In the genomic region with DNA sequence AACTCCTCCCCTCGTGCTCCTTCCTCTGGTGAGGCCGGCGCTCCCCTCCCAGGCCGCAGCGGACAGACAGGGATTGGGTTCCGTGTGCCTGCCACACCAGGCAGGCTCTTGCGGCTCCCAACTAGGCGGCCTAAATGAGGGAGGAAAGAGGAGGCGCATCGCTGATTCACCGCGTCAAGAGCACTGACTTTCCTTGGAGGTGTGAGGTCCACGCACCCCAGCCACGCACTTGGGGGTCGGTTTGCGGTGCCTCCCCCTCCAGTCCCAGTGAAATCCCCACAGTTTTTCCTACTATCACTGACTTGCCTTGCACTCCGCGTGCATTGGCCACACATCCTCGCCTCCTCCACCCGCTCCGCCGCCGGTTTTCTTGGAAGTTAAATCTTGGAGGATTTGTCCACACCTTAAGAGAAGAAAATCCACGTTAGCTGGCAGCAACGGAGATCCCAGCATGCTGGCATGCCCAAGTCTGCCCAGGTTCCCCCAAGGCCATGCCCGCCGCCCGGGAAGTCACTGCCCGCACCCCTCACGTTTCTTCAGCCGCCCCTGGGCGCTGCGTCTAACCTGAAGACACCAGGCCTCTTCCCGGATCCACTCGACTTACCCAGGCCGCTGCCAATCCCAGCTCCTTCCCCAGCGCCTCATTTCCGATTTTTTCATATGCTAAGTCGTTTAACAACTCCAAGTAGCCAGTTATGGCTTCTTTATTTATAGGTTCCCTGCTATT, we compare ENCODE assay signal across 2 cellular contexts.
A peak's percentile ranks its signal among the peaks of the same experiment; 100 is the strongest.
TF ChIP-seq lines count a peak whose summit lies in the region.

No MANE protein-coding gene starts in this region.

TF ChIP-seq in A549, 52 proteins besides CTCF, POLR2A, EP300 and RAD21:
- TF ChIP-seq BCL3 (IDR thresholded peaks at IDR 0.05) (no peak), ZC3H11A (IDR thresholded peaks at IDR 0.05) (no peak), HOXA7 (CRISPR knock-in tag; IDR thresholded peaks at IDR 0.05) (no peak), PBX3 (IDR thresholded peaks at IDR 0.05) (no peak), HEYL (CRISPR knock-in tag; IDR thresholded peaks at IDR 0.05) (no peak), HES2 (IDR thresholded peaks at IDR 0.05) (no peak)
TF ChIP-seq in A549: peak in this region for 0.

TF ChIP-seq in GM23338, 12 proteins besides CTCF, POLR2A, EP300 and RAD21:
- TF ChIP-seq CREB1 (CRISPR knock-in tag; IDR thresholded peaks at IDR 0.05; ENCODE audit: low read depth), result no peak
- no peak for TF ChIP-seq EZH2 (IDR thresholded peaks at IDR 0.05; ENCODE audit: low read depth, unreplicated experiment)
- TF ChIP-seq ZNF331 (CRISPR knock-in tag; IDR thresholded peaks at IDR 0.05; ENCODE audit: low read depth), result no peak
- TF ChIP-seq, protein P1, sequence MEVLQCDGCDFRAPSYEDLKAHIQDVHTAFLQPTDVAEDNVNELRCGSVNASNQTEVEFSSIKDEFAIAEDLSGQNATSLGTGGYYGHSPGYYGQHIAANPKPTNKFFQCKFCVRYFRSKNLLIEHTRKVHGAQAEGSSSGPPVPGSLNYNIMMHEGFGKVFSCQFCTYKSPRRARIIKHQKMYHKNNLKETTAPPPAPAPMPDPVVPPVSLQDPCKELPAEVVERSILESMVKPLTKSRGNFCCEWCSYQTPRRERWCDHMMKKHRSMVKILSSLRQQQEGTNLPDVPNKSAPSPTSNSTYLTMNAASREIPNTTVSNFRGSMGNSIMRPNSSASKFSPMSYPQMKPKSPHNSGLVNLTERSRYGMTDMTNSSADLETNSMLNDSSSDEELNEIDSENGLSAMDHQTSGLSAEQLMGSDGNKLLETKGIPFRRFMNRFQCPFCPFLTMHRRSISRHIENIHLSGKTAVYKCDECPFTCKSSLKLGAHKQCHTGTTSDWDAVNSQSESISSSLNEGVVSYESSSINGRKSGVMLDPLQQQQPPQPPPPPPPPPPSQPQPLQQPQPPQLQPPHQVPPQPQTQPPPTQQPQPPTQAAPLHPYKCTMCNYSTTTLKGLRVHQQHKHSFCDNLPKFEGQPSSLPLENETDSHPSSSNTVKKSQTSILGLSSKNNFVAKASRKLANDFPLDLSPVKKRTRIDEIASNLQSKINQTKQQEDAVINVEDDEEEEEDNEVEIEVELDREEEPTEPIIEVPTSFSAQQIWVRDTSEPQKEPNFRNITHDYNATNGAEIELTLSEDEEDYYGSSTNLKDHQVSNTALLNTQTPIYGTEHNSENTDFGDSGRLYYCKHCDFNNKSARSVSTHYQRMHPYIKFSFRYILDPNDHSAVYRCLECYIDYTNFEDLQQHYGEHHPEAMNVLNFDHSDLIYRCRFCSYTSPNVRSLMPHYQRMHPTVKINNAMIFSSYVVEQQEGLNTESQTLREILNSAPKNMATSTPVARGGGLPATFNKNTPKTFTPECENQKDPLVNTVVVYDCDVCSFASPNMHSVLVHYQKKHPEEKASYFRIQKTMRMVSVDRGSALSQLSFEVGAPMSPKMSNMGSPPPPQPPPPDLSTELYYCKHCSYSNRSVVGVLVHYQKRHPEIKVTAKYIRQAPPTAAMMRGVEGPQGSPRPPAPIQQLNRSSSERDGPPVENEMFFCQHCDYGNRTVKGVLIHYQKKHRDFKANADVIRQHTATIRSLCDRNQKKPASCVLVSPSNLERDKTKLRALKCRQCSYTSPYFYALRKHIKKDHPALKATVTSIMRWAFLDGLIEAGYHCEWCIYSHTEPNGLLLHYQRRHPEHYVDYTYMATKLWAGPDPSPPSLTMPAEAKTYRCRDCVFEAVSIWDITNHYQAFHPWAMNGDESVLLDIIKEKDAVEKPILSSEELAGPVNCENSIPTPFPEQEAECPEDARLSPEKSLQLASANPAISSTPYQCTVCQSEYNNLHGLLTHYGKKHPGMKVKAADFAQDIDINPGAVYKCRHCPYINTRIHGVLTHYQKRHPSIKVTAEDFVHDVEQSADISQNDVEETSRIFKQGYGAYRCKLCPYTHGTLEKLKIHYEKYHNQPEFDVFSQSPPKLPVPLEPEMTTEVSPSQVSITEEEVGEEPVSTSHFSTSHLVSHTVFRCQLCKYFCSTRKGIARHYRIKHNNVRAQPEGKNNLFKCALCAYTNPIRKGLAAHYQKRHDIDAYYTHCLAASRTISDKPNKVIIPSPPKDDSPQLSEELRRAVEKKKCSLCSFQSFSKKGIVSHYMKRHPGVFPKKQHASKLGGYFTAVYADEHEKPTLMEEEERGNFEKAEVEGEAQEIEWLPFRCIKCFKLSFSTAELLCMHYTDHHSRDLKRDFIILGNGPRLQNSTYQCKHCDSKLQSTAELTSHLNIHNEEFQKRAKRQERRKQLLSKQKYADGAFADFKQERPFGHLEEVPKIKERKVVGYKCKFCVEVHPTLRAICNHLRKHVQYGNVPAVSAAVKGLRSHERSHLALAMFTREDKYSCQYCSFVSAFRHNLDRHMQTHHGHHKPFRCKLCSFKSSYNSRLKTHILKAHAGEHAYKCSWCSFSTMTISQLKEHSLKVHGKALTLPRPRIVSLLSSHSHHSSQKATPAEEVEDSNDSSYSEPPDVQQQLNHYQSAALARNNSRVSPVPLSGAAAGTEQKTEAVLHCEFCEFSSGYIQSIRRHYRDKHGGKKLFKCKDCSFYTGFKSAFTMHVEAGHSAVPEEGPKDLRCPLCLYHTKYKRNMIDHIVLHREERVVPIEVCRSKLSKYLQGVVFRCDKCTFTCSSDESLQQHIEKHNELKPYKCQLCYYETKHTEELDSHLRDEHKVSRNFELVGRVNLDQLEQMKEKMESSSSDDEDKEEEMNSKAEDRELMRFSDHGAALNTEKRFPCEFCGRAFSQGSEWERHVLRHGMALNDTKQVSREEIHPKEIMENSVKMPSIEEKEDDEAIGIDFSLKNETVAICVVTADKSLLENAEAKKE (CRISPR knock-in tag; IDR thresholded peaks at IDR 0.05), result no peak
- TF ChIP-seq ZNF114 (CRISPR knock-in tag; IDR thresholded peaks at IDR 0.05), result no peak
- no peak for TF ChIP-seq EZH2phosphoT487 (IDR thresholded peaks at IDR 0.05; ENCODE audit: unreplicated experiment)
- TF ChIP-seq NANOG (IDR thresholded peaks at IDR 0.05; ENCODE audit: borderline replicate concordance), result peak; percentile 56; the same call in 1 of the 2 replicates
- peak; percentile 64 for TF ChIP-seq POLR2AphosphoS5 (IDR thresholded peaks at IDR 0.05; ENCODE audit: low read depth)
- TF ChIP-seq, protein P2, sequence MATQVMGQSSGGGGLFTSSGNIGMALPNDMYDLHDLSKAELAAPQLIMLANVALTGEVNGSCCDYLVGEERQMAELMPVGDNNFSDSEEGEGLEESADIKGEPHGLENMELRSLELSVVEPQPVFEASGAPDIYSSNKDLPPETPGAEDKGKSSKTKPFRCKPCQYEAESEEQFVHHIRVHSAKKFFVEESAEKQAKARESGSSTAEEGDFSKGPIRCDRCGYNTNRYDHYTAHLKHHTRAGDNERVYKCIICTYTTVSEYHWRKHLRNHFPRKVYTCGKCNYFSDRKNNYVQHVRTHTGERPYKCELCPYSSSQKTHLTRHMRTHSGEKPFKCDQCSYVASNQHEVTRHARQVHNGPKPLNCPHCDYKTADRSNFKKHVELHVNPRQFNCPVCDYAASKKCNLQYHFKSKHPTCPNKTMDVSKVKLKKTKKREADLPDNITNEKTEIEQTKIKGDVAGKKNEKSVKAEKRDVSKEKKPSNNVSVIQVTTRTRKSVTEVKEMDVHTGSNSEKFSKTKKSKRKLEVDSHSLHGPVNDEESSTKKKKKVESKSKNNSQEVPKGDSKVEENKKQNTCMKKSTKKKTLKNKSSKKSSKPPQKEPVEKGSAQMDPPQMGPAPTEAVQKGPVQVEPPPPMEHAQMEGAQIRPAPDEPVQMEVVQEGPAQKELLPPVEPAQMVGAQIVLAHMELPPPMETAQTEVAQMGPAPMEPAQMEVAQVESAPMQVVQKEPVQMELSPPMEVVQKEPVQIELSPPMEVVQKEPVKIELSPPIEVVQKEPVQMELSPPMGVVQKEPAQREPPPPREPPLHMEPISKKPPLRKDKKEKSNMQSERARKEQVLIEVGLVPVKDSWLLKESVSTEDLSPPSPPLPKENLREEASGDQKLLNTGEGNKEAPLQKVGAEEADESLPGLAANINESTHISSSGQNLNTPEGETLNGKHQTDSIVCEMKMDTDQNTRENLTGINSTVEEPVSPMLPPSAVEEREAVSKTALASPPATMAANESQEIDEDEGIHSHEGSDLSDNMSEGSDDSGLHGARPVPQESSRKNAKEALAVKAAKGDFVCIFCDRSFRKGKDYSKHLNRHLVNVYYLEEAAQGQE (IDR thresholded peaks at IDR 0.05; ENCODE audit: unreplicated experiment), result no peak
- peak; percentile 41; the same call in 1 of the 2 replicates for TF ChIP-seq ETS1 (IDR thresholded peaks at IDR 0.05)
